Comparison of ENCODE assay signal across 8 cellular contexts in the genomic region with DNA sequence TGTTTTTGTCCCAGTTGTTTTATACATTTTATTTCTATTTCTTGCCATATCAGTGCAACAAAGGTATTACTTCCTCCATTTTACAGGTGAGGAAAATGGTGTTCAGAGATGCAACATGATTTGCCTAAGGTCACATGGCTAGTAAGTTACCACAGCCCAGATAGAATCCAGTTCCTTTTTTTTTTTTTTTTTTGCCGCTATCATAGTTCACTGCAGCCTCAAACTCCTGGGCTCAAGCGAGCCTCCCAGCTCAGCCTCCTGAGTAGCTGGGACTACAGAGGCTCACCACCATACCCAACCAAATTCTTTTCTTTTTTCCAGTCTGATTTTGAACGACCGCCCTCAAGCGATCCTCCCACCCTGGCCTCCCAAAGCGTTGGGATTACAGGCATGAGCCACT. TPM values are rescaled to one million over a fixed set of nuclear protein-coding genes. Genes with fewer than 3 reads are reported as not detected.
DNase-seq lines count a peak whose midpoint lies in the region; ATAC-seq, FAIRE-seq and TF ChIP-seq lines count a peak whose summit lies in the region.

No MANE protein-coding gene starts in this region.

- H3K79me2 ChIP-seq in astrocyte (ENCODE audit: insufficient read depth, low read length): no peaks in the 10 kb centered on the region

- no peaks in the 10 kb centered on the region for H3K9me3 Mint-ChIP-seq in astrocyte (ENCODE audit: unreplicated experiment)

- H3K9me3 ChIP-seq in astrocyte (ENCODE audit: insufficient read depth, low read depth, low read length) (no peaks in the 10 kb centered on the region), neutrophil (no peaks in the 10 kb centered on the region)

- H3K36me3 Mint-ChIP-seq in astrocyte (ENCODE audit: low read depth, unreplicated experiment): no peaks in the 10 kb centered on the region

- H3K4me3 ChIP-seq in astrocyte (ENCODE audit: insufficient read depth, low read depth, low read length): no peak overlapping the region
- H3K4me3 ChIP-seq in neutrophil (ENCODE audit: low read depth in 1 of 2, low read length in 1 of 2): peak overlapping the region; percentile 82 to 86

- peak overlapping the region; percentile 85 for H3K4me2 ChIP-seq in astrocyte (ENCODE audit: low read length)

- H3K4me1 Mint-ChIP-seq in astrocyte (ENCODE audit: low read depth, unreplicated experiment): peaks cover 2% of the 10 kb centered on the region

- no peaks in the 10 kb centered on the region for H3K27me3 ChIP-seq in astrocyte (ENCODE audit: insufficient read depth, low read length)
- H3K27me3 ChIP-seq in neutrophil: no peaks in the 10 kb centered on the region

- H3K4me3 Mint-ChIP-seq in astrocyte (ENCODE audit: unreplicated experiment): no peak overlapping the region

- DNase-seq in astrocyte (ENCODE audit: low read depth) (no peak), UCSD-AML1 (lab: John Stamatoyannopoulos, UW; ENCODE audit: unreplicated experiment) (no peak), head of caudate nucleus (no peak)

- TF ChIP-seq CTCF in astrocyte (IDR thresholded peaks at IDR 0.05; ENCODE audit: insufficient read depth, low read depth, low read length) (no peak), neutrophil (IDR thresholded peaks at IDR 0.05) (no peak)

- H3K27ac Mint-ChIP-seq in astrocyte (ENCODE audit: unreplicated experiment): no peak overlapping the region

- H3K36me3 ChIP-seq in astrocyte (ENCODE audit: insufficient read depth, low read length) (no peaks in the 10 kb centered on the region), neutrophil (no peaks in the 10 kb centered on the region)

- no peaks in the 10 kb centered on the region for H3K4me1 ChIP-seq in astrocyte (ENCODE audit: insufficient read depth, low read length)
- peaks cover 57 to 60% of the 10 kb centered on the region in 2 experiments for H3K4me1 ChIP-seq in neutrophil (ENCODE audit: control insufficient read depth in 1 of 2, insufficient read depth in 1 of 2, low read depth in 1 of 2, low read length in 1 of 2)

- H3K9ac ChIP-seq in astrocyte (ENCODE audit: low read length): no peak overlapping the region

- FAIRE-seq in astrocyte (lab: Jason Lieb, UNC): no peak

- ATAC-seq in GM18520 (IDR thresholded peaks at IDR 0.05; ENCODE audit: unreplicated experiment): peak; percentile 27
- peak; percentile 45 for ATAC-seq in HG03354 (IDR thresholded peaks at IDR 0.05; ENCODE audit: poor library complexity, severe bottlenecking, unreplicated experiment)
- no peak for ATAC-seq in GM21360 (IDR thresholded peaks at IDR 0.05; ENCODE audit: unreplicated experiment)
- no peak for ATAC-seq in HG02588 (IDR thresholded peaks at IDR 0.05; ENCODE audit: unreplicated experiment)

- peaks cover 17% of the 10 kb centered on the region for H3K27me3 Mint-ChIP-seq in astrocyte (ENCODE audit: low read depth, unreplicated experiment)

- no peaks in the 10 kb centered on the region for H4K20me1 ChIP-seq in astrocyte (ENCODE audit: insufficient read depth, low read length)

- H2AFZ ChIP-seq in astrocyte (ENCODE audit: low read depth, low read length): no peak overlapping the region

- intact Hi-C loops in head of caudate nucleus (cut with DNase I): no loop called here

- H3K27ac ChIP-seq in astrocyte (ENCODE audit: low read depth, low read length) (no peak overlapping the region), neutrophil (peak overlapping the region; percentile 100)

RNA-seq across cellular contexts. Expression of gene CCDC69, which starts 0.5 kb away (rescaled TPM):
- total RNA-seq in astrocyte: 2.0 and 4.1 TPM in 2 replicates

RNA-seq across cellular contexts. Expression of gene GM2A, which starts 28.6 kb away (rescaled TPM):
- total RNA-seq in astrocyte: 19.5 and 23.4 TPM in 2 replicates

Comparison
In these comparisons a context has a peak if more than half of its experiments do, and no peak if none do; other contexts are left out.
1. ATAC-seq: peak in GM18520 (single experiment) and HG03354 (single experiment); none in GM21360 (single experiment) and HG02588 (single experiment).